15 cellular contexts compared by ENCODE assay signal in the genomic region with DNA sequence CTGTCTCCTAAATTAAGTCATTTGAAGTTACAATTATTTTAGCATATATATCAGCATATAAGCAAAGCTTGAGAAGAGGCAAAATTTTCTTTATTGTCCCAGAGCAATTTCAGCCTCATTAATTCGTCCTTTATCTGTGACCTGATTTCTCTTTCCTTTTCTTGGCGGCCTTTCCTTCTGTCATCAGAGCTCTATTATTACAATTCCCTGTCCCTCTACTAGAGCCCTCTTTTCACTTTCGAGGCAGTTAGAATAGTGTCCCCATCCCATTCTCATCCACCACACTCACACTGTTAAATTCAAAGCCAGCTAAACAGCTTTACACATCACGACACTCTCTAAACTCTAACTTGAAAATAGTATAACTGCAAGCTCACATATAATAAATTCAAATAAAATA.
DNase-seq lines count a peak whose midpoint lies in the region; ATAC-seq and TF ChIP-seq lines count a peak whose summit lies in the region.
"Had no signal": no experiment of that assay in that cellular context is flagged by ENCODE, and none has a peak within 500 bp of the region (broad histone marks: within the 10 kb centered on the region; RNA-seq: fewer than 3 reads in every experiment).

No MANE protein-coding gene starts in this region.

- peak overlapping the region; percentile 43 for H3K27ac Mint-ChIP-seq in endothelial cell (ENCODE audit: unreplicated experiment)
- H3K27ac Mint-ChIP-seq: B cell; CD8-positive, alpha-beta T cell had no signal

- ATAC-seq in Right ventricle myocardium superior (ENCODE audit: poor library complexity) = peak; percentile 80
- ATAC-seq in HG02623 (IDR thresholded peaks at IDR 0.05; ENCODE audit: unreplicated experiment) = no peak
- ATAC-seq: CD8-positive, alpha-beta T cell; GM12878 had no signal

- no peak for DNase-seq in Right ventricle myocardium superior
- no peak for DNase-seq in cardiac septum (ENCODE audit: low spot score)
- no peak for DNase-seq in endothelial cell (ENCODE audit: low spot score)
- DNase-seq in midbrain (lab: John Stamatoyannopoulos, UW) = peak; percentile 11
- DNase-seq in Ammon's horn (ENCODE audit: low spot score) = no peak
- no peak for DNase-seq in cerebellar nuclear complex (lab: John Stamatoyannopoulos, UW)
- DNase-seq: 8988T; Calu3; CD8-positive, alpha-beta T cell; DMS79 treated with DMSO at 0.1 percent for 48 hours; GM23248; HCEC 1CT had no signal

- H3K9me3 Mint-ChIP-seq in endothelial cell (ENCODE audit: unreplicated experiment) = no peaks in the 10 kb centered on the region

- H3K27me3 Mint-ChIP-seq in endothelial cell (ENCODE audit: unreplicated experiment) = peaks cover 2% of the 10 kb centered on the region
- H3K27me3 Mint-ChIP-seq: B cell had no signal

- peaks cover 2% of the 10 kb centered on the region for H3K4me1 Mint-ChIP-seq in endothelial cell (ENCODE audit: unreplicated experiment)
- H3K4me1 Mint-ChIP-seq: B cell had no signal

- intact Hi-C loops in Right ventricle myocardium superior (cut with DNase I) (no loop called here), cardiac septum (cut with DNase I) (no loop called here)

- no peak for TF ChIP-seq CTCF in endothelial cell (IDR thresholded peaks at IDR 0.05; ENCODE audit: unreplicated experiment)

- H3K36me3 Mint-ChIP-seq in endothelial cell (ENCODE audit: low read depth, unreplicated experiment) = no peaks in the 10 kb centered on the region
- H3K36me3 Mint-ChIP-seq: CD8-positive, alpha-beta T cell had no signal

- no peak overlapping the region for H3K4me3 Mint-ChIP-seq in endothelial cell (ENCODE audit: unreplicated experiment)
- H3K4me3 Mint-ChIP-seq: B cell; CD8-positive, alpha-beta T cell had no signal
